8 cellular contexts compared by ENCODE assay signal in genomic region chr15:85414495-85414894, GRCh38. TPM values are rescaled to one million over a fixed set of nuclear protein-coding genes. Genes with fewer than 3 reads are reported as not detected.
DNase-seq lines count a peak whose midpoint lies in the region; ATAC-seq, FAIRE-seq and TF ChIP-seq lines count a peak whose summit lies in the region.

No MANE protein-coding gene starts in this region.

- H3K36me3 ChIP-seq in adipocyte (ENCODE audit: control insufficient read depth, insufficient read depth, low read length, severe bottlenecking) (no peaks in the 10 kb centered on the region), lower lobe of right lung (no peaks in the 10 kb centered on the region)

- H3K4me3 ChIP-seq in adipocyte (ENCODE audit: low read length) (no peak overlapping the region), lower lobe of right lung (no peak overlapping the region)

- ATAC-seq in lower lobe of right lung = peak; percentile 32 to 67
- no peak for ATAC-seq in GM21528 (IDR thresholded peaks at IDR 0.05; ENCODE audit: low FRiP score, unreplicated experiment)
- no peak for ATAC-seq in activated CD4-positive, CD25-positive, alpha-beta regulatory T cell treated with anti-CD3 and anti-CD28 coated beads, Interleukin-2, amount 50 U/mL, for 24 hours

- H3K27ac ChIP-seq in C4-2B (no peak overlapping the region), lower lobe of right lung (no peak overlapping the region)

- DNase-seq in HT1080 (ENCODE audit: low read depth) (peak; percentile 42), adipocyte (ENCODE audit: low read depth) (peak; percentile 51), lower lobe of right lung (no peak), NCI-H2171 (lab: John Stamatoyannopoulos, UW) (no peak), HTR-8/SVneo (ENCODE audit: insufficient read length, low spot score) (no peak)

- TF ChIP-seq CTCF in C4-2B (conservative IDR thresholded peaks at IDR 0.05) (peak; percentile 64), lower lobe of right lung (IDR thresholded peaks at IDR 0.05) (peak; percentile 22)

- intact Hi-C loops in lower lobe of right lung (cut with DNase I) = no loop called here

- H3K9ac ChIP-seq in adipocyte (ENCODE audit: low read length) = no peak overlapping the region

- H3K4me1 ChIP-seq in adipocyte (ENCODE audit: control insufficient read depth, insufficient read depth, low read length) (peaks cover 35% of the 10 kb centered on the region), lower lobe of right lung (peaks cover 37% of the 10 kb centered on the region)

- H3K9me3 ChIP-seq in adipocyte (ENCODE audit: control insufficient read depth, low read length) = no peaks in the 10 kb centered on the region
- H3K9me3 ChIP-seq in lower lobe of right lung = no peaks in the 10 kb centered on the region

- no peaks in the 10 kb centered on the region for H3K27me3 ChIP-seq in adipocyte (replicated peaks; ENCODE audit: control insufficient read depth, insufficient read depth, low read length)
- H3K27me3 ChIP-seq in lower lobe of right lung (ENCODE audit: low read depth) = no peaks in the 10 kb centered on the region

- FAIRE-seq in HTR-8/SVneo (lab: Jason Lieb, UNC) = no peak

RNA-seq across cellular contexts. Expression of gene AKAP13, which starts 34.1 kb away (rescaled TPM):
- 26.2 and 29.7 TPM in 2 replicates for total RNA-seq in HT1080 (2014; rRNA removed; shearing (Covaris generic))
- 10.7 and 11.4 TPM in 2 replicates for polyA plus RNA-seq in HT1080 (2015; cell fraction: cytosol; rRNA removed)
- polyA plus RNA-seq in HT1080 (2015; cell fraction: nucleus; rRNA removed) = 51.3 and 55.0 TPM in 2 replicates
- 443 TPM for total RNA-seq in lower lobe of right lung

Comparison
In these comparisons a context has a peak if more than half of its experiments do, and no peak if none do; other contexts are left out.
1. DNase-seq: peak in HT1080 (single experiment) and adipocyte (single experiment); none in lower lobe of right lung (single experiment), NCI-H2171 (single experiment) and HTR-8/SVneo (single experiment).
2. ATAC-seq: peak in lower lobe of right lung (2 of 2); none in GM21528 (single experiment) and activated CD4-positive, CD25-positive, alpha-beta regulatory T cell treated with anti-CD3 and anti-CD28 coated beads, Interleukin-2, amount 50 U/mL, for 24 hours (0 of 2).
3. RNA of gene AKAP13, which starts 34.1 kb away (total RNA-seq): 443 TPM in lower lobe of right lung (single experiment); 26.2 to 29.7 TPM in HT1080; every median in the first group is over 10 times any median in the second.